20 cellular contexts compared by ENCODE assay signal in genomic region chr1:21925334-21925940, GRCh38. TPM values are rescaled to one million over a fixed set of nuclear protein-coding genes. Genes with fewer than 3 reads are reported as not detected.
DNase-seq lines count a peak whose midpoint lies in the region; ATAC-seq, FAIRE-seq and TF ChIP-seq lines count a peak whose summit lies in the region.
"Had no signal": no experiment of that assay in that cellular context is flagged by ENCODE, and none has a peak within 500 bp of the region (broad histone marks: within the 10 kb centered on the region; RNA-seq: fewer than 3 reads in every experiment).

No MANE protein-coding gene starts in this region.

- H3K27me3 ChIP-seq in hepatocyte, result no peaks in the 10 kb centered on the region
- no peaks in the 10 kb centered on the region for H3K27me3 ChIP-seq in gastrocnemius medialis

- peaks cover 45% of the 10 kb centered on the region for H3K4me1 Mint-ChIP-seq in WTC11
- H3K4me1 Mint-ChIP-seq: immature natural killer cell had no signal

- intact Hi-C loops in gastrocnemius medialis (cut with DNase I; ENCODE audit: low total_unique reads), result no loop called here

- H3K36me3 ChIP-seq in hepatocyte (replicated peaks; ENCODE audit: insufficient read depth, low read depth), result no peaks in the 10 kb centered on the region
- H3K36me3 ChIP-seq in gastrocnemius medialis, result no peaks in the 10 kb centered on the region

- H3K9me2 ChIP-seq in hepatocyte (replicated peaks; ENCODE audit: insufficient read depth), result no peaks in the 10 kb centered on the region

- TF ChIP-seq CTCF in A549 (IDR thresholded peaks at IDR 0.05), result no peak
- no peak for TF ChIP-seq CTCF in WTC11 (IDR thresholded peaks at IDR 0.05)
- no peak for TF ChIP-seq CTCF in hepatocyte (IDR thresholded peaks at IDR 0.05; ENCODE audit: poor library complexity)
- no peak for TF ChIP-seq CTCF in gastrocnemius medialis (IDR thresholded peaks at IDR 0.05 in 4 of 5, conservative IDR thresholded peaks at IDR 0.05 in 1 of 5)
- no peak for TF ChIP-seq CTCF in GM13977 (IDR thresholded peaks at IDR 0.05; ENCODE audit: extremely low read depth, insufficient read depth, missing control alignments)
- TF ChIP-seq CTCF in GM13976 (IDR thresholded peaks at IDR 0.05; ENCODE audit: borderline replicate concordance, control extremely low read depth, extremely low read depth, insufficient read depth, missing control alignments), result no peak

- ATAC-seq in A549 (no peak), WTC11 (no peak), gastrocnemius medialis (no peak), HG03139 (IDR thresholded peaks at IDR 0.05; ENCODE audit: unreplicated experiment) (no peak)

- H3K27me3 Mint-ChIP-seq in WTC11 (ENCODE audit: low read depth), result no peaks in the 10 kb centered on the region

- 79% methylated on average over 7 of the region's 8 CpGs for WGBS in A549 (ENCODE audit: missing lambda C conversion rate)
- WGBS in hepatocyte (ENCODE audit: low lambda C conversion rate, missing lambda C conversion rate), result 80% methylated on average over 8 of the region's 8 CpGs

- in situ Hi-C loops in gastrocnemius medialis (cut with MboI; ENCODE audit: low sequenced_read_pairs in 4 of 4) (no loop called here), GM13977 (cut with MboI; ENCODE audit: low pct_unique_long_range_greater_than_20kb, low sequenced_read_pairs, unreplicated experiment) (no loop called here), GM13976 (cut with MboI; ENCODE audit: low sequenced_read_pairs, unreplicated experiment) (no loop called here)

- TF ChIP-seq POLR2A in A549 (IDR thresholded peaks at IDR 0.05; ENCODE audit: low read length), result no peak
- no peak for TF ChIP-seq POLR2A in gastrocnemius medialis (IDR thresholded peaks at IDR 0.05)

- H3K79me2 ChIP-seq in hepatocyte, result peaks cover 63% of the 10 kb centered on the region

- H3K4me2 ChIP-seq in A549 (0 out of 3 replicates have a peak overlapping the region, but pooled peaks have one; percentile 14), hepatocyte (no peak overlapping the region)

- TF ChIP-seq RAD21 in A549 (conservative IDR thresholded peaks at IDR 0.05 in 1 of 2, IDR thresholded peaks at IDR 0.05 in 1 of 2), result no peak

- H3K4me3 Mint-ChIP-seq in WTC11, result no peak overlapping the region
- H3K4me3 Mint-ChIP-seq: activated naive CD4-positive, alpha-beta T cell treated with anti-CD3 and anti-CD28 coated beads for 36 hours; immature natural killer cell had no signal

- H4K20me1 ChIP-seq in hepatocyte (ENCODE audit: insufficient read depth, poor library complexity, severe bottlenecking), result no peaks in the 10 kb centered on the region

- CTCF ChIA-PET in A549 (lab: Yijun Ruan, JAX) (interaction anchor here (0.7 kb wide), 1 partner anchor 15 kb away, joined by 3 read pairs; no protein-coding TSS in a partner anchor), WTC11 (lab: Charles Lee) (no interaction called here)

- H2AFZ ChIP-seq in hepatocyte, result no peak overlapping the region

- H3K9me3 Mint-ChIP-seq in WTC11, result no peaks in the 10 kb centered on the region
- H3K9me3 Mint-ChIP-seq: activated naive CD4-positive, alpha-beta T cell treated with anti-CD3 and anti-CD28 coated beads for 36 hours; immature natural killer cell had no signal

- peaks cover 9% of the 10 kb centered on the region for H3K36me3 Mint-ChIP-seq in WTC11
- H3K36me3 Mint-ChIP-seq: immature natural killer cell had no signal

- H3K4me1 ChIP-seq in A549 (peaks cover 100% of the 10 kb centered on the region), hepatocyte (ENCODE audit: insufficient read depth) (peaks cover 71% of the 10 kb centered on the region), gastrocnemius medialis (peaks cover 53 to 83% of the 10 kb centered on the region in 2 donors)

- H3K9me3 ChIP-seq in A549 (no peaks in the 10 kb centered on the region), hepatocyte (ENCODE audit: low read depth) (no peaks in the 10 kb centered on the region), gastrocnemius medialis (no peaks in the 10 kb centered on the region)

- no peak for DNase-seq in A549 (ENCODE audit: low read depth in 1 of 2, low spot score in 1 of 2)
- DNase-seq in WTC11 (ENCODE audit: low spot score), result no peak
- no peak for DNase-seq in hepatocyte (ENCODE audit: low spot score)
- peak in 1 of 2 donors; percentile 24 for DNase-seq in gastrocnemius medialis
- no peak for DNase-seq in NCI-H2171 treated with DMSO at 0.1 percent for 48 hours (lab: John Stamatoyannopoulos, UW)
- no peak for DNase-seq in GM13977 (ENCODE audit: low spot score)
- DNase-seq in GM13976 (ENCODE audit: low spot score), result no peak
- DNase-seq: activated CD4-positive, alpha-beta T cell treated with anti-CD3 and anti-CD28 coated beads for 1 hour; activated naive CD4-positive, alpha-beta T cell treated with anti-CD3 and anti-CD28 coated beads for 36 hours; COR-L47; GF-D8; immature natural killer cell; NCI-H2029 treated with DMSO at 0.1 percent for 48 hours; RPMI8226 had no signal

- H3K4me3 ChIP-seq in A549, result no peak overlapping the region
- no peak overlapping the region for H3K4me3 ChIP-seq in hepatocyte
- no peak overlapping the region for H3K4me3 ChIP-seq in gastrocnemius medialis

- H3K27ac Mint-ChIP-seq in WTC11, result 0 out of 2 replicates have a peak overlapping the region, but pooled peaks have one; percentile 49
- H3K27ac Mint-ChIP-seq: activated naive CD4-positive, alpha-beta T cell treated with anti-CD3 and anti-CD28 coated beads for 36 hours; immature natural killer cell had no signal

- POLR2A ChIA-PET in A549 (lab: Yijun Ruan, JAX) (no interaction called here), WTC11 (lab: Charles Lee) (no interaction called here)

- peak overlapping the region; percentile 98 to 100; a peak in 5 of 6 replicates for H3K27ac ChIP-seq in A549
- H3K27ac ChIP-seq in hepatocyte, result peak overlapping the region; percentile 89
- H3K27ac ChIP-seq in gastrocnemius medialis, result peak overlapping the region; percentile 76 to 89 (median 88)

- TF ChIP-seq EP300 in A549 (IDR thresholded peaks at IDR 0.05), result no peak

- FAIRE-seq in A549 (lab: Jason Lieb, UNC), result no peak

TF ChIP-seq in A549, 52 proteins besides CTCF, POLR2A, EP300 and RAD21:
- TF ChIP-seq MAFK (IDR thresholded peaks at IDR 0.05; ENCODE audit: partially characterized antibody) (no peak), CEBPB (IDR thresholded peaks at IDR 0.05) (no peak), HOXB13 (CRISPR knock-in tag; IDR thresholded peaks at IDR 0.05; ENCODE audit: low read depth) (no peak), TFCP2L1 (CRISPR knock-in tag; IDR thresholded peaks at IDR 0.05) (no peak), KDM1A (IDR thresholded peaks at IDR 0.05; ENCODE audit: low read depth) (no peak)

TF ChIP-seq in WTC11, 78 proteins besides CTCF, POLR2A, EP300 and RAD21 (continues in another document):
- TF ChIP-seq MAX (CRISPR knock-in tag; IDR thresholded peaks at IDR 0.05) (no peak), SP1 (CRISPR knock-in tag; conservative IDR thresholded peaks at IDR 0.05) (no peak), ZMAT4 (CRISPR knock-in tag; IDR thresholded peaks at IDR 0.05) (no peak), ZSCAN18 (CRISPR knock-in tag; IDR thresholded peaks at IDR 0.05) (no peak), FOXJ3 (CRISPR knock-in tag; IDR thresholded peaks at IDR 0.05; ENCODE audit: borderline replicate concordance) (no peak), ZNF423 (CRISPR knock-in tag; IDR thresholded peaks at IDR 0.05) (no peak), ZNF121 (CRISPR knock-in tag; IDR thresholded peaks at IDR 0.05) (no peak), USF1 (CRISPR knock-in tag; IDR thresholded peaks at IDR 0.05) (no peak)

RNA-seq across cellular contexts. Expression of gene HSPG2, which starts 11.7 kb away (rescaled TPM):
- 7.0 and 8.3 TPM in 2 replicates for polyA plus RNA-seq in A549 (2011; rRNA removed)
- 26.3 and 36.6 TPM in 2 replicates for polyA plus RNA-seq in A549 (2012; cell fraction: cytosol; rRNA removed)
- polyA plus RNA-seq in A549 (2012; cell fraction: nucleus; rRNA removed), result 187 and 265 TPM in 2 replicates
- polyA plus RNA-seq in A549 (2017; fragmentation: RNase III; extraction: RNeasy Plus Mini Kit Qiagen cat#74134 plus additional on column Dnase treatment), result 42.7 to 51.6 TPM (median 43.5 TPM) in 3 replicates
- polyA minus RNA-seq in A549 (2011; rRNA and poly(A)+ RNA removed), result 16.1 and 26.1 TPM in 2 replicates
- 120 to 127 TPM (median 120 TPM) in 3 replicates for total RNA-seq in WTC11 (2021)
- 38.3 and 72.4 TPM in 2 replicates for total RNA-seq in hepatocyte
- 81.2 and 91.2 TPM in 2 replicates for polyA plus RNA-seq in hepatocyte
- total RNA-seq in gastrocnemius medialis, result 100 to 1,000 TPM in 1 of 4 donors, 10 to 100 TPM in 3; 68.9 to 108 (median 83.5) TPM

RNA-seq across cellular contexts. Expression of gene CELA3B, which starts 51.4 kb away (rescaled TPM):
- polyA plus RNA-seq in A549 (2011; rRNA removed) (not detected in 2 replicates), A549 (2017; fragmentation: RNase III; extraction: RNeasy Plus Mini Kit Qiagen cat#74134 plus additional on column Dnase treatment) (not detected in 3 replicates), hepatocyte (not detected in 2 replicates)
- polyA plus RNA-seq in A549 (2012; cell fraction: cytosol; rRNA removed), result not detected in 2 replicates
- not detected in 2 replicates for polyA plus RNA-seq in A549 (2012; cell fraction: nucleus; rRNA removed)
- not detected in 2 replicates for polyA minus RNA-seq in A549 (2011; rRNA and poly(A)+ RNA removed)
- total RNA-seq in WTC11 (2021) (4.4 to 6.7 TPM (median 5.0 TPM) in 3 replicates), hepatocyte (0.33 TPM in 1 of 2 replicates, not detected in the other), gastrocnemius medialis (not detected)
- total RNA-seq: activated naive CD4-positive, alpha-beta T cell treated with anti-CD3 and anti-CD28 coated beads for 36 hours; bronchial epithelial cell; M059J; osteocyte; T-helper 2 cell treated with Interferon-gamma antibody and Interleukin-4, amounts not matched to agents 100 ng/mL and 5 ng/mL, for 36 hours had no signal
- polyA plus RNA-seq: AG04450, immature natural killer cell had no signal
